In genomic region chr20:62642666-62643520, GRCh38 we compare ENCODE assay signal across 8 cellular contexts. TPM values are rescaled to one million over a fixed set of nuclear protein-coding genes. Genes with fewer than 3 reads are reported as not detected.
DNase-seq lines count a peak whose midpoint lies in the region; ATAC-seq, FAIRE-seq and TF ChIP-seq lines count a peak whose summit lies in the region.

No MANE protein-coding gene starts in this region.

- H3K36me3 ChIP-seq in PC-3 (ENCODE audit: low read depth, low read length), result peaks cover 23% of the 10 kb centered on the region; the same call in 1 of the 2 replicates

- 0 out of 2 replicates have a peak overlapping the region, but pooled peaks have one; percentile 6 for H2AFZ ChIP-seq in PC-3 (ENCODE audit: low read length)

- H3K9me2 ChIP-seq in PC-3 (replicated peaks; ENCODE audit: low read length), result no peaks in the 10 kb centered on the region

- peak overlapping the region; percentile 95 for H3K4me3 ChIP-seq in PC-3 (ENCODE audit: low read length)
- H3K4me3 ChIP-seq in skeletal muscle cell (ENCODE audit: low read depth, low read length), result peak overlapping the region; percentile 11

- no peaks in the 10 kb centered on the region for H3F3A ChIP-seq in PC-3 (ENCODE audit: low read length, unreplicated experiment)

- peak overlapping the region; percentile 91 for H3K9ac ChIP-seq in PC-3 (ENCODE audit: low read length)

- H3K79me2 ChIP-seq in PC-3 (ENCODE audit: low read length), result peaks cover 64% of the 10 kb centered on the region

- intact Hi-C loops in PC-3 (cut with micrococcal nuclease), result loop anchor here (1.0 kb wide), 2 partner anchors 15 to 20 kb away; no protein-coding TSS in a partner anchor
- intact Hi-C loops in left cardiac atrium (cut with DNase I), result no loop called here

- peak overlapping the region; percentile 89 for H3K4me2 ChIP-seq in PC-3 (ENCODE audit: low read length)

- no TSS peak for BruUV-seq in PC-3 (replicated peaks; lab: Mats Ljungman, UMichigan)

- POLR2A ChIA-PET in PC-3 (lab: Charles Lee; ENCODE audit: unreplicated experiment), result interaction anchor here (0.5 to 1.9 kb wide), 6 partner anchors 14 to 197 kb away, joined by 3 to 17 read pairs (median 4); no protein-coding TSS in a partner anchor

- ATAC-seq in HG02938 (IDR thresholded peaks at IDR 0.05; ENCODE audit: unreplicated experiment) (peak; percentile 20), PC-3 (peak; percentile 5), left cardiac atrium (peak; percentile 11 to 12)

- TF ChIP-seq CTCF in PC-3 (conservative IDR thresholded peaks at IDR 0.05; ENCODE audit: low read depth, low read length), result no peak

- FAIRE-seq in GM18507 (lab: Jason Lieb, UNC), result peak; percentile 24

- no peaks in the 10 kb centered on the region for H3K9me3 ChIP-seq in PC-3 (ENCODE audit: low read length)

- CTCF ChIA-PET in PC-3 (lab: Charles Lee), result interaction anchor here (0.5 to 1.5 kb wide), 6 partner anchors 15 to 257 kb away, joined by 3 to 6 read pairs (median 5); no protein-coding TSS in a partner anchor

- DNase-seq in GM18507 (ENCODE audit: extremely low spot score, insufficient read length, low read depth) (no peak), PC-3 (peak; percentile 32), left cardiac atrium (no peak), skeletal muscle cell (ENCODE audit: low read depth) (no peak), NCI-H526 treated with DMSO at 0.1 percent for 48 hours (lab: John Stamatoyannopoulos, UW) (no peak), Ammon's horn (ENCODE audit: low spot score) (no peak)
- peak; percentile 42 for DNase-seq in activated gamma-delta T cell treated with anti-CD3 and anti-CD28 coated beads, Interleukin-2, amount 50 U/mL, for 16 hours (ENCODE audit: low read depth)

- H4K20me1 ChIP-seq in PC-3 (ENCODE audit: low read length), result peaks cover 51% of the 10 kb centered on the region

- H3K27me3 ChIP-seq in PC-3 (ENCODE audit: low read length), result no peaks in the 10 kb centered on the region

- H3K4me1 ChIP-seq in PC-3 (ENCODE audit: insufficient read depth, low read length), result peaks cover 44% of the 10 kb centered on the region

- H3K27ac ChIP-seq in PC-3 (ENCODE audit: low read length), result peak overlapping the region; percentile 15

RNA-seq across cellular contexts. Expression of gene SLCO4A1, which starts 0.6 kb away (rescaled TPM):
- total RNA-seq in PC-3 (2014; rRNA removed), result 161 and 162 TPM in 2 replicates
- total RNA-seq in left cardiac atrium, result 10 to 100 TPM; 15.1 to 35.5 TPM

Comparison
In these comparisons a context has a peak if more than half of its experiments do, and no peak if none do; other contexts are left out.
1. DNase-seq: peak in PC-3 (single experiment) and activated gamma-delta T cell treated with anti-CD3 and anti-CD28 coated beads, Interleukin-2, amount 50 U/mL, for 16 hours (single experiment); none in GM18507 (single experiment), left cardiac atrium (single experiment), skeletal muscle cell (single experiment), NCI-H526 treated with DMSO at 0.1 percent for 48 hours (single experiment) and Ammon's horn (single experiment).
2. Peak in every context shown above with its lines, with median percentiles within 50 percentile points of each other: ATAC-seq.